In genomic region chr7:118452128-118452527, GRCh38 we compare ENCODE assay signal across 24 cellular contexts.
"Had no signal": no experiment of that assay in that cellular context is flagged by ENCODE, and none has a peak within 500 bp of the region (broad histone marks: within the 10 kb centered on the region; RNA-seq: fewer than 3 reads in every experiment).

No MANE protein-coding gene starts in this region.

- ATAC-seq: activated CD4-positive, CD25-positive, alpha-beta regulatory T cell treated with anti-CD3 and anti-CD28 coated beads, Interleukin-2, amount 50 U/mL, for 24 hours; activated CD8-positive, alpha-beta T cell treated with anti-CD3 and anti-CD28 coated beads for 36 hours; activated naive CD4-positive, alpha-beta T cell treated with anti-CD3 and anti-CD28 coated beads, Interleukin-2, amount 50 U/mL, for 72 hours; activated T-cell treated with anti-CD3 and anti-CD28 coated beads, Interleukin-2, amount 50 U/mL, for 4 hours; activated T-helper 17 cell treated with anti-CD3 and anti-CD28 coated beads, Interleukin-2, amount 50 U/mL, for 72 hours; esophagus mucosa; T-helper 17 cell had no signal

- DNase-seq: activated B cell treated with CpG ODN at 0.5 μM for 24 hours; activated CD4-positive, alpha-beta T cell treated with anti-CD3 and anti-CD28 coated beads for 48 hours; activated CD4-positive, alpha-beta T cell treated with anti-CD3 and anti-CD28 coated beads, Interleukin-2, amount 50 U/mL, for 1 hour; activated CD4-positive, alpha-beta T cell treated with anti-CD3 and anti-CD28 coated beads, Interleukin-2, amount 50 U/mL, for 48 hours; activated CD8-positive, alpha-beta memory T cell treated with anti-CD3 and anti-CD28 coated beads for 24 hours; activated CD8-positive, alpha-beta T cell treated with anti-CD3 and anti-CD28 coated beads for 36 hours; activated effector memory CD4-positive, alpha-beta T cell treated with Interleukin-2 at 50 U/mL for 16 hours; activated naive CD4-positive, alpha-beta T cell treated with anti-CD3 and anti-CD28 coated beads, Interleukin-2, amount 10 ng/mL, durations not matched to agents 7 days and 5 days; activated naive CD8-positive, alpha-beta T cell treated with anti-CD3 and anti-CD28 coated beads, Interleukin-2, amount 10 ng/mL, durations not matched to agents 7 days and 5 days; activated T-cell treated with anti-CD3 and anti-CD28 coated beads, Interleukin-2, amount 50 U/mL, for 4 hours; amniotic stem cell; anterior cingulate cortex; brain microvascular endothelial cell; effector CD4-positive, alpha-beta T cell; foreskin fibroblast; head of caudate nucleus; T-helper 1 cell; T-helper 17 cell; T1000; WERI-Rb-1 had no signal
